8 cellular contexts compared by ENCODE assay signal in the genomic region with DNA sequence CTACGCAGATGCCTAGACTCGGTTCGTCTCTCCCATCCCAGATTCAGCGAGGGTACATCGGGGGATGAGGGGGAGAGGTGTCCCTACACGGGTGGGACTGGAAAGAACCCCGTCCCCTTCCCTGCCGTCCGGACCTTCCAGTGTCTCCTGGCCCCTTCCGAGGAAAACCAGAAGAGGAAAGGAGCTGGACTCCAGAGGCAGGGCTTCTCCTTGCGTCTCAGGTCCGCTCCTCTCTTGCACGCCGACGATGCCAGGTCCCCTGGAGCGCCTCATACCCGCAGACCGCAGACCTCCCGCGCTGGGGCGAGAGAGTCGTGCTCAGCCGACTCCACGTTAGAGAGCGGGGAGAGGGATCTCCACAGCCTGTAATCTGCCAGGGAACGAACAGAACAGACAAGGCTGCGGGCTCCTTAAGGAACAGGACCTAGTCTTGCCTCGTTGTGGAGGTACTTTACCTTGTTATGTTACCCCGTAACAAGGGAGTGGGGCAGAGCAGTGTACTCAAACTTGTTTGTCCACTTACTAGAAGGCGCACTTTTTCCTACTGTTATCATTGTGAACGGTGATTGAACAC. TPM values are rescaled to one million over a fixed set of nuclear protein-coding genes. Genes with fewer than 3 reads are reported as not detected.
DNase-seq lines count a peak whose midpoint lies in the region; ATAC-seq and TF ChIP-seq lines count a peak whose summit lies in the region.

No MANE protein-coding gene starts in this region.

- H3K4me1 Mint-ChIP-seq in activated T-helper 1 cell treated with anti-CD3 and anti-CD28 coated beads, Interleukin-12 subunit alpha, Interleukin-12 subunit beta, Interleukin-2, Interleukin-4 antibody, amounts not matched to agents 30 ng/mL and 10 ng/mL and 1 ng/mL, durations not matched to agents 14 hours and 24 hours and 36 hours (ENCODE audit: low read depth) = peaks cover 32% of the 10 kb centered on the region
- H3K4me1 Mint-ChIP-seq in type B pancreatic cell (ENCODE audit: unreplicated experiment) = peaks cover 25% of the 10 kb centered on the region

- peaks cover 25% of the 10 kb centered on the region for H3K27me3 Mint-ChIP-seq in activated T-helper 1 cell treated with anti-CD3 and anti-CD28 coated beads, Interleukin-12 subunit alpha, Interleukin-12 subunit beta, Interleukin-2, Interleukin-4 antibody, amounts not matched to agents 30 ng/mL and 10 ng/mL and 1 ng/mL, durations not matched to agents 14 hours and 24 hours and 36 hours (ENCODE audit: insufficient read depth)
- peaks cover 15% of the 10 kb centered on the region for H3K27me3 Mint-ChIP-seq in type B pancreatic cell

- H2BK15ac ChIP-seq in neuronal stem cell (ENCODE audit: low read length) = peak overlapping the region; percentile 72

- in situ Hi-C loops in ACHN (cut with HindIII; ENCODE audit: low pct_ligation_motif_present, low pct_unique_long_range_greater_than_20kb, low sequenced_read_pairs) = no loop called here

- no peak overlapping the region for H2AK5ac ChIP-seq in neuronal stem cell (ENCODE audit: low read depth, low read length)

- WGBS in neuronal stem cell (ENCODE audit: extremely low coverage in 2 of 2, insufficient read length in 2 of 2, insufficient replicate concordance in 1 of 2), 2 donors = no CpG with 5 or more reads among the region's 31 CpGs

- peak overlapping the region; percentile 93 for H3K4me3 Mint-ChIP-seq in activated T-helper 1 cell treated with anti-CD3 and anti-CD28 coated beads, Interleukin-12 subunit alpha, Interleukin-12 subunit beta, Interleukin-2, Interleukin-4 antibody, amounts not matched to agents 30 ng/mL and 10 ng/mL and 1 ng/mL, durations not matched to agents 14 hours and 24 hours and 36 hours
- H3K4me3 Mint-ChIP-seq in type B pancreatic cell = peak overlapping the region; percentile 96

- intact Hi-C loops in activated T-helper 1 cell treated with anti-CD3 and anti-CD28 coated beads, Interleukin-12 subunit alpha, Interleukin-12 subunit beta, Interleukin-2, Interleukin-4 antibody, amounts not matched to agents 30 ng/mL and 10 ng/mL and 1 ng/mL, durations not matched to agents 14 hours and 24 hours and 36 hours (cut with micrococcal nuclease) = loop anchor here (1.0 kb wide), 3 partner anchors 15 to 49 kb away; a partner anchor contains a TSS

- H3K9me3 Mint-ChIP-seq in activated T-helper 1 cell treated with anti-CD3 and anti-CD28 coated beads, Interleukin-12 subunit alpha, Interleukin-12 subunit beta, Interleukin-2, Interleukin-4 antibody, amounts not matched to agents 30 ng/mL and 10 ng/mL and 1 ng/mL, durations not matched to agents 14 hours and 24 hours and 36 hours = no peaks in the 10 kb centered on the region
- no peaks in the 10 kb centered on the region for H3K9me3 Mint-ChIP-seq in type B pancreatic cell

- H3K4ac ChIP-seq in neuronal stem cell (ENCODE audit: low read length) = no peak overlapping the region

- peak overlapping the region; percentile 80 for H3K9ac ChIP-seq in NT2/D1 (ENCODE audit: insufficient read length, low read depth)
- H3K9ac ChIP-seq in neuronal stem cell (ENCODE audit: low read depth, low read length, poor library complexity) = peak overlapping the region; percentile 86

- peaks cover 10% of the 10 kb centered on the region for H3K4me1 ChIP-seq in NT2/D1 (ENCODE audit: insufficient read depth, insufficient read length)
- H3K4me1 ChIP-seq in neuronal stem cell (ENCODE audit: control insufficient read depth in 2 of 2, insufficient read depth in 1 of 2, low read depth in 1 of 2, low read length in 2 of 2) = peaks cover 12 to 18% of the 10 kb centered on the region in 2 donors

- peak overlapping the region; percentile 2 for H2BK120ac ChIP-seq in neuronal stem cell (ENCODE audit: low read depth, low read length)

- no peak overlapping the region for H3K27ac ChIP-seq in neuronal stem cell (replicated peaks; ENCODE audit: low read length)

- no peak overlapping the region for H2BK5ac ChIP-seq in neuronal stem cell (ENCODE audit: low read length)

- peak overlapping the region; percentile 92 for H2AFZ ChIP-seq in neuronal stem cell (ENCODE audit: low read length)

- TF ChIP-seq CTCF in fibroblast of pulmonary artery (IDR thresholded peaks at IDR 0.05; ENCODE audit: low read length, missing control alignments) = no peak
- no peak for TF ChIP-seq CTCF in type B pancreatic cell (conservative IDR thresholded peaks at IDR 0.05)

- no peak overlapping the region for H3K23ac ChIP-seq in neuronal stem cell (ENCODE audit: low read depth, low read length, poor library complexity)

- H3K27me3 ChIP-seq in NT2/D1 (ENCODE audit: insufficient read depth, insufficient read length) (peaks cover 57% of the 10 kb centered on the region), neuronal stem cell (ENCODE audit: control insufficient read depth in 3 of 3, insufficient read depth in 3 of 3, low read depth in 1 of 3, low read length in 3 of 3) (peaks cover 0 to 62% (median 13%) of the 10 kb centered on the region in 3 experiments)

- no peak overlapping the region for H3K14ac ChIP-seq in neuronal stem cell (ENCODE audit: low read length)

- ATAC-seq in GM18517 (IDR thresholded peaks at IDR 0.05; ENCODE audit: unreplicated experiment) (peak; percentile 7), HG03135 (IDR thresholded peaks at IDR 0.05; ENCODE audit: unreplicated experiment) (peak; percentile 18)

- peak overlapping the region; percentile 96 for H3K18ac ChIP-seq in neuronal stem cell (ENCODE audit: low read length)

- H3K4me3 ChIP-seq in NT2/D1 (ENCODE audit: insufficient read length, low read depth) (peak overlapping the region; percentile 54), fibroblast of pulmonary artery (replicated peaks; ENCODE audit: low read depth, low read length) (peak overlapping the region; percentile 70), neuronal stem cell (ENCODE audit: low read length in 2 of 2) (peak overlapping the region; percentile 55 to 84)

- H3K79me1 ChIP-seq in neuronal stem cell (ENCODE audit: low read depth, low read length) = no peaks in the 10 kb centered on the region

- H3K36me3 Mint-ChIP-seq in activated T-helper 1 cell treated with anti-CD3 and anti-CD28 coated beads, Interleukin-12 subunit alpha, Interleukin-12 subunit beta, Interleukin-2, Interleukin-4 antibody, amounts not matched to agents 30 ng/mL and 10 ng/mL and 1 ng/mL, durations not matched to agents 14 hours and 24 hours and 36 hours (ENCODE audit: low read depth) = peaks cover 1% of the 10 kb centered on the region
- no peaks in the 10 kb centered on the region for H3K36me3 Mint-ChIP-seq in type B pancreatic cell

- peak overlapping the region; percentile 80 for H3K27ac Mint-ChIP-seq in activated T-helper 1 cell treated with anti-CD3 and anti-CD28 coated beads, Interleukin-12 subunit alpha, Interleukin-12 subunit beta, Interleukin-2, Interleukin-4 antibody, amounts not matched to agents 30 ng/mL and 10 ng/mL and 1 ng/mL, durations not matched to agents 14 hours and 24 hours and 36 hours
- H3K27ac Mint-ChIP-seq in type B pancreatic cell = peak overlapping the region; percentile 98

- H3K4me2 ChIP-seq in neuronal stem cell (ENCODE audit: insufficient read depth, low read length, poor library complexity, severe bottlenecking) = peak overlapping the region; percentile 79

- H3K9me3 ChIP-seq in NT2/D1 (ENCODE audit: insufficient read depth, low read length) = no peaks in the 10 kb centered on the region
- peaks cover 0 to 5% of the 10 kb centered on the region in 2 donors for H3K9me3 ChIP-seq in neuronal stem cell (replicated peaks in 1 of 2; ENCODE audit: control insufficient read depth in 2 of 2, insufficient read depth in 1 of 2, low read depth in 1 of 2, low read length in 2 of 2)

- no peak overlapping the region for H4K91ac ChIP-seq in neuronal stem cell (ENCODE audit: low read depth, low read length, poor library complexity)

- no peak overlapping the region for H4K8ac ChIP-seq in neuronal stem cell (ENCODE audit: low read depth, low read length)

- H3K36me3 ChIP-seq in NT2/D1 (ENCODE audit: insufficient read depth, insufficient read length, low read length) (no peaks in the 10 kb centered on the region), neuronal stem cell (replicated peaks in 1 of 2; ENCODE audit: control insufficient read depth in 2 of 2, insufficient read depth in 2 of 2, low read length in 2 of 2) (no peaks in the 10 kb centered on the region)

- peak; percentile 91 for DNase-seq in ACHN
- DNase-seq in NT2/D1 (ENCODE audit: low read depth, low spot score) = no peak
- DNase-seq in activated T-helper 1 cell treated with anti-CD3 and anti-CD28 coated beads, Interleukin-12 subunit alpha, Interleukin-12 subunit beta, Interleukin-2, Interleukin-4 antibody, amounts not matched to agents 30 ng/mL and 10 ng/mL and 1 ng/mL, durations not matched to agents 14 hours and 24 hours and 36 hours (ENCODE audit: low spot score) = peak; percentile 51
- peak; percentile 79 for DNase-seq in fibroblast of pulmonary artery (ENCODE audit: low read depth)
- no peak for DNase-seq in neuronal stem cell (ENCODE audit: low spot score)
- DNase-seq in type B pancreatic cell (ENCODE audit: extremely low spot score, unreplicated experiment) = no peak

- H2BK12ac ChIP-seq in neuronal stem cell (ENCODE audit: low read length) = no peak overlapping the region

RNA-seq across cellular contexts. Expression of a gene that starts 0.4 kb away (rescaled TPM):
- 91.7 and 95.8 TPM in 2 replicates for total RNA-seq in activated T-helper 1 cell treated with anti-CD3 and anti-CD28 coated beads, Interleukin-12 subunit alpha, Interleukin-12 subunit beta, Interleukin-2, Interleukin-4 antibody, amounts not matched to agents 30 ng/mL and 10 ng/mL and 1 ng/mL, durations not matched to agents 14 hours and 24 hours and 36 hours
- polyA plus RNA-seq in neuronal stem cell (2013, experiment 1 of 2) = 39.6 TPM
- polyA plus RNA-seq in neuronal stem cell (2013, experiment 2 of 2) = 38.1 TPM
- 34.4 and 42.2 TPM in 2 replicates for total RNA-seq in type B pancreatic cell (ENCODE audit: low replicate concordance)

RNA-seq across cellular contexts. Expression of a gene that starts 45.5 kb away (rescaled TPM):
- 53.7 and 56.9 TPM in 2 replicates for total RNA-seq in activated T-helper 1 cell treated with anti-CD3 and anti-CD28 coated beads, Interleukin-12 subunit alpha, Interleukin-12 subunit beta, Interleukin-2, Interleukin-4 antibody, amounts not matched to agents 30 ng/mL and 10 ng/mL and 1 ng/mL, durations not matched to agents 14 hours and 24 hours and 36 hours
- 45.8 TPM for polyA plus RNA-seq in neuronal stem cell (2013, experiment 1 of 2)
- 43.6 TPM for polyA plus RNA-seq in neuronal stem cell (2013, experiment 2 of 2)
- total RNA-seq in type B pancreatic cell (ENCODE audit: low replicate concordance) = 26.4 and 36.0 TPM in 2 replicates

RNA-seq across cellular contexts. Expression of a gene that starts 48.7 kb away (rescaled TPM):
- total RNA-seq in activated T-helper 1 cell treated with anti-CD3 and anti-CD28 coated beads, Interleukin-12 subunit alpha, Interleukin-12 subunit beta, Interleukin-2, Interleukin-4 antibody, amounts not matched to agents 30 ng/mL and 10 ng/mL and 1 ng/mL, durations not matched to agents 14 hours and 24 hours and 36 hours = 0.10 and 0.21 TPM in 2 replicates
- 1.2 TPM for polyA plus RNA-seq in neuronal stem cell (2013, experiment 1 of 2)
- polyA plus RNA-seq in neuronal stem cell (2013, experiment 2 of 2) = 1.4 TPM
- 7.0 and 7.7 TPM in 2 replicates for total RNA-seq in type B pancreatic cell (ENCODE audit: low replicate concordance)

Comparison
In these comparisons a context has a peak if more than half of its experiments do, and no peak if none do; other contexts are left out.
1. DNase-seq: peak in ACHN (single experiment), activated T-helper 1 cell treated with anti-CD3 and anti-CD28 coated beads, Interleukin-12 subunit alpha, Interleukin-12 subunit beta, Interleukin-2, Interleukin-4 antibody, amounts not matched to agents 30 ng/mL and 10 ng/mL and 1 ng/mL, durations not matched to agents 14 hours and 24 hours and 36 hours (single experiment) and fibroblast of pulmonary artery (single experiment); none in NT2/D1 (single experiment), neuronal stem cell (single experiment) and type B pancreatic cell (single experiment).
2. Peak in every context shown above with its lines, with median percentiles within 50 percentile points of each other: H3K4me3 ChIP-seq.